In genomic region chr1:154986736-154987135, GRCh38 we compare ENCODE assay signal across 3 cellular contexts. TPM values are rescaled to one million over a fixed set of nuclear protein-coding genes. Genes with fewer than 3 reads are reported as not detected.
"Had no signal": no experiment of that assay in that cellular context is flagged by ENCODE, and none has a peak within 500 bp of the region (broad histone marks: within the 10 kb centered on the region; RNA-seq: fewer than 3 reads in every experiment).

No MANE protein-coding gene starts in this region.

RNA-seq across cellular contexts. Expression of gene LENEP, which starts 6.7 kb away (rescaled TPM):
- total RNA-seq: LHCN-M2, M059J, MCF 10A had no signal
